9 cellular contexts compared by ENCODE assay signal in the genomic region with DNA sequence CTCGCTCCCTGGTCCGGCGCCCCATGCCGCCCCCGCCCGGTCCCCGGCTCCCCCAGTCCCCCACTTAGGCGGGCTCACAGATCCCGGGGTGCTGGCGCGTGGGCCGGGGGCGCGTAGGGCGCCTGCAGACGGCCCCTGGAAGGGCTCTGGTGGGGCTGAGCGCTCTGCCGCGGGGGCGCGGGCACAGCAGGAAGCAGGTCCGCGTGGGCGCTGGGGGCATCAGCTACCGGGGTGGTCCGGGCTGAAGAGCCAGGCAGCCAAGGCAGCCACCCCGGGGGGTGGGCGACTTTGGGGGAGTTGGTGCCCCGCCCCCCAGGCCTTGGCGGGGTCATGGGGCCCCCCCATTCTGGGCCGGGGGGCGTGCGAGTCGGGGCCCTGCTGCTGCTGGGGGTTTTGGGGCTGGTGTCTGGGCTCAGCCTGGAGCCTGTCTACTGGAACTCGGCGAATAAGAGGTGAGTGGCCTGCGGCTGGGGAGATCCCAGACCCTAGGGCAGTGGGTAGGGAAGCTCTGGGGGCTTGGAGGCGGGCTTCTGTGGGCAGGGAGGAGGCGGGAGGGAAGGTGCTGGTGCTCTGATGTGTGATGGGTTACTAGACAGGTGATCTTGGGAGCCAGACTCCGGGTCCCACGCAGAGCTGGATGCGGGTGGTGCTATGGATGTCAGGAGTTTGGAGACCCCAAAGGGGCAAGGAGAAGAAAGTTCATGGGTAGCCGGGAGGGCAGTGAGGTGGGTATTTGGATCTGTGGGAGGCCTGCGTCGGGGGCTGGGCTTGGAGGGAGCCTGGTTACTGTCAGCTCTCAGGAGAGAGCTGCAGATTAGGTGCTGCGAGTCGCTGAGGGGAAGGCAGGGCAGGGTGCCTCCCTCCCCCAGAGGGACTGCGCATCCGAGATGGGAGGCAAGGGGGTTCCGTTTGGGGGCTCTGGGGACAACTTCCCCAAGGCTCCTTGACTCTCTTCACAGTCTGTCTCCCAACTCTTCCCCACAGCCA. TPM values are rescaled to one million over a fixed set of nuclear protein-coding genes. Genes with fewer than 3 reads are reported as not detected.
A peak's percentile ranks its signal among the peaks of the same experiment; 100 is the strongest.
DNase-seq lines count a peak whose midpoint lies in the region; ATAC-seq and TF ChIP-seq lines count a peak whose summit lies in the region.
"Had no signal": no experiment of that assay in that cellular context is flagged by ENCODE, and none has a peak within 500 bp of the region (broad histone marks: within the 10 kb centered on the region; RNA-seq: fewer than 3 reads in every experiment).

No MANE protein-coding gene starts in this region.

- no peak for DNase-seq in glutamatergic neuron
- DNase-seq in retinal pigment epithelial cell (ENCODE audit: low read depth): no peak
- DNase-seq in GOT3 (lab: John Stamatoyannopoulos, UW): no peak
- no peak for DNase-seq in Karpas-422
- DNase-seq in UCSD-AML1 (lab: John Stamatoyannopoulos, UW; ENCODE audit: unreplicated experiment): no peak
- DNase-seq: stimulated activated CD4-positive, alpha-beta T cell treated with anti-CD3 and anti-CD28 coated beads, Interleukin-4, amount 100 ng/mL, for 24 hours had no signal

- no peak for TF ChIP-seq CTCF in VCaP (conservative IDR thresholded peaks at IDR 0.05)
- no peak for TF ChIP-seq CTCF in glutamatergic neuron (IDR thresholded peaks at IDR 0.05; ENCODE audit: partially characterized antibody, unreplicated experiment)
- TF ChIP-seq CTCF in retinal pigment epithelial cell (conservative IDR thresholded peaks at IDR 0.05; ENCODE audit: low read depth, low read length): no peak

- no peak for ATAC-seq in HG02938 (IDR thresholded peaks at IDR 0.05; ENCODE audit: unreplicated experiment)

- no peaks in the 10 kb centered on the region for H3K79me2 ChIP-seq in Karpas-422 (ENCODE audit: low read length)

- H3K4me2 ChIP-seq in Karpas-422 (ENCODE audit: low read depth, low read length, poor library complexity, severe bottlenecking): no peak overlapping the region

- no peaks in the 10 kb centered on the region for H3K36me3 Mint-ChIP-seq in glutamatergic neuron (ENCODE audit: unreplicated experiment)

- no peaks in the 10 kb centered on the region for H4K20me1 ChIP-seq in Karpas-422 (ENCODE audit: insufficient read depth, low read depth, low read length)

- H3K36me3 ChIP-seq in ES-I3 (ENCODE audit: insufficient read depth, low read length) (no peaks in the 10 kb centered on the region), Karpas-422 (ENCODE audit: insufficient read depth, low read length) (no peaks in the 10 kb centered on the region)

- peaks cover 4% of the 10 kb centered on the region for H3K9me3 Mint-ChIP-seq in glutamatergic neuron (ENCODE audit: unreplicated experiment)

- H3K27me3 ChIP-seq in Karpas-422 (ENCODE audit: low read length): no peaks in the 10 kb centered on the region

- peak overlapping the region; percentile 89 for H3K4me3 Mint-ChIP-seq in glutamatergic neuron (ENCODE audit: unreplicated experiment)

- H3K9me2 ChIP-seq in Karpas-422 (replicated peaks; ENCODE audit: insufficient read depth, low read length): no peaks in the 10 kb centered on the region

- peaks cover 23% of the 10 kb centered on the region for H3K27me3 Mint-ChIP-seq in glutamatergic neuron (ENCODE audit: unreplicated experiment)

- peak overlapping the region; percentile 52; the same call in 1 of the 2 replicates for H3K27ac ChIP-seq in VCaP
- H3K27ac ChIP-seq in Karpas-422 (ENCODE audit: low read length): no peak overlapping the region

- no peak overlapping the region for H2AFZ ChIP-seq in Karpas-422 (ENCODE audit: low read length)

- H3K9me3 ChIP-seq in ES-I3 (ENCODE audit: control insufficient read depth, insufficient read depth, low read length) (no peaks in the 10 kb centered on the region), Karpas-422 (ENCODE audit: low read length) (no peaks in the 10 kb centered on the region)

- H3K27ac Mint-ChIP-seq in glutamatergic neuron (ENCODE audit: unreplicated experiment): no peak overlapping the region

- H3K4me3 ChIP-seq in retinal pigment epithelial cell (ENCODE audit: low read length) (peak overlapping the region; percentile 47), Karpas-422 (ENCODE audit: low read length) (no peak overlapping the region)

- H3K9ac ChIP-seq in ES-I3 (ENCODE audit: low read depth, low read length) (peak overlapping the region; percentile 48), Karpas-422 (ENCODE audit: low read length) (no peak overlapping the region)

- peaks cover 18% of the 10 kb centered on the region for H3K4me1 Mint-ChIP-seq in glutamatergic neuron (ENCODE audit: low read depth, unreplicated experiment)

- H3K4me1 ChIP-seq in ES-I3 (ENCODE audit: insufficient read depth, low read length) (peaks cover 5% of the 10 kb centered on the region; the same call in 1 of the 2 replicates), Karpas-422 (ENCODE audit: low read length) (peaks cover 10% of the 10 kb centered on the region)

RNA-seq across cellular contexts. Expression of gene EFNB3, which starts 0.6 kb away (rescaled TPM):
- 17.9 TPM for total RNA-seq in glutamatergic neuron (ENCODE audit: unreplicated experiment)
- not detected in 2 replicates for total RNA-seq in Karpas-422 (2014; rRNA removed; shearing (Covaris generic); ENCODE audit: low replicate concordance)

RNA-seq across cellular contexts. Expression of gene DNAH2, which starts 12.0 kb away (rescaled TPM):
- 0.07 TPM for total RNA-seq in glutamatergic neuron (ENCODE audit: unreplicated experiment)
- not detected in 2 replicates for total RNA-seq in Karpas-422 (2014; rRNA removed; shearing (Covaris generic); ENCODE audit: low replicate concordance)

RNA-seq across cellular contexts. Expression of gene WRAP53, which starts 17.3 kb away (rescaled TPM):
- total RNA-seq in glutamatergic neuron (ENCODE audit: unreplicated experiment): 19.5 TPM
- 10.4 and 19.0 TPM in 2 replicates for total RNA-seq in Karpas-422 (2014; rRNA removed; shearing (Covaris generic); ENCODE audit: low replicate concordance)

RNA-seq across cellular contexts. Expression of gene TP53, which starts 18.3 kb away (rescaled TPM):
- 38.2 TPM for total RNA-seq in glutamatergic neuron (ENCODE audit: unreplicated experiment)
- total RNA-seq in Karpas-422 (2014; rRNA removed; shearing (Covaris generic); ENCODE audit: low replicate concordance): 11.0 and 14.0 TPM in 2 replicates

RNA-seq across cellular contexts. Expression of gene ATP1B2, which starts 54.8 kb away (rescaled TPM):
- total RNA-seq in glutamatergic neuron (ENCODE audit: unreplicated experiment): 11.3 TPM
- total RNA-seq in Karpas-422 (2014; rRNA removed; shearing (Covaris generic); ENCODE audit: low replicate concordance): not detected in 2 replicates

Comparison
In these comparisons a context has a peak if more than half of its experiments do, and no peak if none do; other contexts are left out.
1. RNA of gene EFNB3, which starts 0.6 kb away (total RNA-seq): 17.9 TPM in glutamatergic neuron (single experiment); not detected in Karpas-422; every median in the first group is over 10 times any median in the second.